In the genomic region with DNA sequence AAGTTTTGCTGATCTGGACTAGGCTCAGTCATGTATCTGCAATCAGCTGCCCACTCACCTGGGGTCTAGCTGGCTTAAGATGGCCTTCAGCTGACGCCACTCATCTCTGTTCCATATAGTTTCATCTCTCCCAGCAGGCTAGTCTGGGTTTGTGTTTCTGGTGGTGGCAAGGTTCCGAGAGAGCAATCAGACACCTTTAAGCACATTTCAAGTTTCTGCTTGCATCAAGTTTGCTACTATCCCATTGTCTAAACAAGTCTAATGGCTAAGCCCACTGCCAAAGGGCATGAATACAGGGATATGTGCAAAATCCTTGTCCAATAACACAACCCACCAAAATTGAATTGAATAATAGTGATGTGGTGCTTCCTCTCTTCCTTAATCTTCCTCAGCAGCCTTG, we compare ENCODE assay signal across 24 cellular contexts.
DNase-seq lines count a peak whose midpoint lies in the region; ATAC-seq, FAIRE-seq and TF ChIP-seq lines count a peak whose summit lies in the region.
"Had no signal": no experiment of that assay in that cellular context is flagged by ENCODE, and none has a peak within 500 bp of the region (broad histone marks: within the 10 kb centered on the region; RNA-seq: fewer than 3 reads in every experiment).

No MANE protein-coding gene starts in this region.

- H3K36me3 ChIP-seq in bronchial epithelial cell (ENCODE audit: control insufficient read depth, insufficient read depth, low read length) (no peaks in the 10 kb centered on the region), keratinocyte (ENCODE audit: control insufficient read depth in 2 of 2, extremely low read depth in 1 of 2, insufficient read depth in 2 of 2, low read length in 2 of 2) (no peaks in the 10 kb centered on the region), hepatocyte (replicated peaks; ENCODE audit: insufficient read depth, low read depth) (no peaks in the 10 kb centered on the region)
- H3K36me3 ChIP-seq: BE2C had no signal

- H3K79me2 ChIP-seq in keratinocyte (ENCODE audit: control insufficient read depth, insufficient read depth, low read length), result no peaks in the 10 kb centered on the region
- no peaks in the 10 kb centered on the region for H3K79me2 ChIP-seq in hepatocyte

- H4K20me1 ChIP-seq in keratinocyte (ENCODE audit: control insufficient read depth, extremely low read depth, insufficient read depth, low read length) (no peaks in the 10 kb centered on the region), hepatocyte (ENCODE audit: insufficient read depth, poor library complexity, severe bottlenecking) (no peaks in the 10 kb centered on the region)

- H3K9me2 ChIP-seq in hepatocyte (replicated peaks; ENCODE audit: insufficient read depth), result no peaks in the 10 kb centered on the region

- H3K4me3 Mint-ChIP-seq in WTC11, result no peak overlapping the region
- no peak overlapping the region for H3K4me3 Mint-ChIP-seq in stimulated activated effector memory CD8-positive, alpha-beta T cell treated with anti-CD3 and anti-CD28 coated beads, Interleukin-12 subunit alpha, Interleukin-12 subunit beta, amount 100 ng/mL, for 72 hours

- H3K27me3 Mint-ChIP-seq in WTC11 (ENCODE audit: low read depth), result no peaks in the 10 kb centered on the region
- H3K27me3 Mint-ChIP-seq: CD8-positive, alpha-beta memory T cell had no signal

- TF ChIP-seq CTCF in WTC11 (IDR thresholded peaks at IDR 0.05), result no peak
- no peak for TF ChIP-seq CTCF in bronchial epithelial cell (IDR thresholded peaks at IDR 0.05; ENCODE audit: insufficient read depth, low read length, severe bottlenecking)
- TF ChIP-seq CTCF in keratinocyte (optimal IDR thresholded peaks at IDR 0.05 in 1 of 3, IDR thresholded peaks at IDR 0.05 in 1 of 3, conservative IDR thresholded peaks at IDR 0.05 in 1 of 3; ENCODE audit: extremely low read depth in 1 of 3, insufficient read depth in 2 of 3, low read length in 3 of 3), result no peak
- no peak for TF ChIP-seq CTCF in hepatocyte (IDR thresholded peaks at IDR 0.05; ENCODE audit: poor library complexity)

- H3K4me3 ChIP-seq in bronchial epithelial cell (ENCODE audit: low read depth, low read length), result no peak overlapping the region
- no peak overlapping the region for H3K4me3 ChIP-seq in keratinocyte (ENCODE audit: control insufficient read depth in 2 of 3, extremely low read depth in 1 of 3, insufficient read depth in 2 of 3, low read depth in 1 of 3, low read length in 3 of 3)
- no peak overlapping the region for H3K4me3 ChIP-seq in hepatocyte
- H3K4me3 ChIP-seq: GM23248 had no signal

- H3K27ac ChIP-seq in keratinocyte (ENCODE audit: control insufficient read depth, insufficient read depth, low read length) (no peak overlapping the region), hepatocyte (no peak overlapping the region)
- H3K27ac ChIP-seq: GM23248 had no signal

- H3K27me3 ChIP-seq in bronchial epithelial cell (ENCODE audit: control insufficient read depth, insufficient read depth, low read length) (no peaks in the 10 kb centered on the region), keratinocyte (ENCODE audit: control insufficient read depth, extremely low read depth, insufficient read depth, low read length) (no peaks in the 10 kb centered on the region), hepatocyte (no peaks in the 10 kb centered on the region)
- H3K27me3 ChIP-seq: BE2C had no signal

- CTCF ChIA-PET in WTC11 (lab: Charles Lee), result interaction anchor here (1.1 kb wide), 1 partner anchor 10 kb away, joined by 4 read pairs; no protein-coding TSS in a partner anchor

- peaks cover 4% of the 10 kb centered on the region for H3K4me1 ChIP-seq in keratinocyte (ENCODE audit: control insufficient read depth, extremely low read depth, insufficient read depth, low read length)
- H3K4me1 ChIP-seq in hepatocyte (ENCODE audit: insufficient read depth), result no peaks in the 10 kb centered on the region

- no peak overlapping the region for H3K9ac ChIP-seq in keratinocyte (ENCODE audit: control insufficient read depth, extremely low read depth, insufficient read depth, low read length)
- H3K9ac ChIP-seq: GM23248 had no signal

- no peak for DNase-seq in WTC11 (ENCODE audit: low spot score)
- DNase-seq in bronchial epithelial cell (ENCODE audit: low read depth), result peak; percentile 35
- DNase-seq in keratinocyte (ENCODE audit: low read depth, low spot score), result no peak
- DNase-seq in stimulated activated effector memory CD8-positive, alpha-beta T cell treated with anti-CD3 and anti-CD28 coated beads, Interleukin-12 subunit alpha, Interleukin-12 subunit beta, amount 100 ng/mL, for 72 hours (ENCODE audit: low spot score in 2 of 2), result no peak
- DNase-seq in SW 1271 (lab: John Stamatoyannopoulos, UW), result no peak
- DNase-seq in hepatocyte (ENCODE audit: low spot score), result no peak
- DNase-seq: ACHN; BE2C; C1 segment of cervical spinal cord; CD4-positive, CD25-positive, alpha-beta regulatory T cell; CD8-positive, alpha-beta memory T cell; COR-L47; DMS 273 treated with DMSO at 0.1 percent for 48 hours; DMS53; GM23248; HCEC 1CT; IMR-90 had no signal

- dilution Hi-C loops in keratinocyte (cut with MboI; ENCODE audit: extremely low pct_ligation_motif_present, low sequenced_read_pairs), result no loop called here

- no peaks in the 10 kb centered on the region for H3K9me1 ChIP-seq in keratinocyte (ENCODE audit: control insufficient read depth, extremely low read depth, insufficient read depth, low read length)

- H3K36me3 Mint-ChIP-seq in WTC11, result no peaks in the 10 kb centered on the region
- no peaks in the 10 kb centered on the region for H3K36me3 Mint-ChIP-seq in stimulated activated effector memory CD8-positive, alpha-beta T cell treated with anti-CD3 and anti-CD28 coated beads, Interleukin-12 subunit alpha, Interleukin-12 subunit beta, amount 100 ng/mL, for 72 hours
- H3K36me3 Mint-ChIP-seq: CD4-positive, CD25-positive, alpha-beta regulatory T cell; CD8-positive, alpha-beta memory T cell had no signal

- no peaks in the 10 kb centered on the region for H3K4me1 Mint-ChIP-seq in WTC11
- no peaks in the 10 kb centered on the region for H3K4me1 Mint-ChIP-seq in stimulated activated effector memory CD8-positive, alpha-beta T cell treated with anti-CD3 and anti-CD28 coated beads, Interleukin-12 subunit alpha, Interleukin-12 subunit beta, amount 100 ng/mL, for 72 hours
- H3K4me1 Mint-ChIP-seq: CD4-positive, CD25-positive, alpha-beta regulatory T cell; CD8-positive, alpha-beta memory T cell had no signal

- no peak overlapping the region for H3K27ac Mint-ChIP-seq in WTC11
- peak overlapping the region; percentile 4 for H3K27ac Mint-ChIP-seq in stimulated activated effector memory CD8-positive, alpha-beta T cell treated with anti-CD3 and anti-CD28 coated beads, Interleukin-12 subunit alpha, Interleukin-12 subunit beta, amount 100 ng/mL, for 72 hours
- H3K27ac Mint-ChIP-seq: CD4-positive, CD25-positive, alpha-beta regulatory T cell had no signal

- ATAC-seq in WTC11, result no peak
- ATAC-seq in stimulated activated effector memory CD8-positive, alpha-beta T cell treated with anti-CD3 and anti-CD28 coated beads, Interleukin-12 subunit alpha, Interleukin-12 subunit beta, amount 100 ng/mL, for 72 hours, result no peak
- ATAC-seq in HG03565 (IDR thresholded peaks at IDR 0.05; ENCODE audit: unreplicated experiment), result no peak

- FAIRE-seq in bronchial epithelial cell (lab: Jason Lieb, UNC), result no peak
- FAIRE-seq in keratinocyte (lab: Jason Lieb, UNC), result no peak
- FAIRE-seq: A204.1, G401.6, GM12891, GM19239, H54, HTR-8/SVneo had no signal

- H3K9me3 ChIP-seq in keratinocyte (ENCODE audit: control insufficient read depth, low read depth, low read length) (no peaks in the 10 kb centered on the region), hepatocyte (ENCODE audit: low read depth) (no peaks in the 10 kb centered on the region)
- H3K9me3 ChIP-seq: BE2C had no signal

- POLR2A ChIA-PET in WTC11 (lab: Charles Lee), result no interaction called here

- H3K9me3 Mint-ChIP-seq in WTC11, result peaks cover 14% of the 10 kb centered on the region
- no peaks in the 10 kb centered on the region for H3K9me3 Mint-ChIP-seq in stimulated activated effector memory CD8-positive, alpha-beta T cell treated with anti-CD3 and anti-CD28 coated beads, Interleukin-12 subunit alpha, Interleukin-12 subunit beta, amount 100 ng/mL, for 72 hours
- H3K9me3 Mint-ChIP-seq: CD8-positive, alpha-beta memory T cell had no signal

- H2AFZ ChIP-seq in keratinocyte (ENCODE audit: control insufficient read depth, low read length) (peak overlapping the region; percentile 34), hepatocyte (no peak overlapping the region)
- H2AFZ ChIP-seq: GM23248 had no signal

- WGBS in hepatocyte (ENCODE audit: low lambda C conversion rate, missing lambda C conversion rate), result 96% methylated on average over 2 of the region's 2 CpGs

- no peak overlapping the region for H3K4me2 ChIP-seq in keratinocyte (ENCODE audit: control insufficient read depth, extremely low read depth, insufficient read depth, low read depth, low read length)
- no peak overlapping the region for H3K4me2 ChIP-seq in hepatocyte

TF ChIP-seq in WTC11, 78 proteins besides CTCF, POLR2A, EP300 and RAD21:
- TF ChIP-seq, protein P1, sequence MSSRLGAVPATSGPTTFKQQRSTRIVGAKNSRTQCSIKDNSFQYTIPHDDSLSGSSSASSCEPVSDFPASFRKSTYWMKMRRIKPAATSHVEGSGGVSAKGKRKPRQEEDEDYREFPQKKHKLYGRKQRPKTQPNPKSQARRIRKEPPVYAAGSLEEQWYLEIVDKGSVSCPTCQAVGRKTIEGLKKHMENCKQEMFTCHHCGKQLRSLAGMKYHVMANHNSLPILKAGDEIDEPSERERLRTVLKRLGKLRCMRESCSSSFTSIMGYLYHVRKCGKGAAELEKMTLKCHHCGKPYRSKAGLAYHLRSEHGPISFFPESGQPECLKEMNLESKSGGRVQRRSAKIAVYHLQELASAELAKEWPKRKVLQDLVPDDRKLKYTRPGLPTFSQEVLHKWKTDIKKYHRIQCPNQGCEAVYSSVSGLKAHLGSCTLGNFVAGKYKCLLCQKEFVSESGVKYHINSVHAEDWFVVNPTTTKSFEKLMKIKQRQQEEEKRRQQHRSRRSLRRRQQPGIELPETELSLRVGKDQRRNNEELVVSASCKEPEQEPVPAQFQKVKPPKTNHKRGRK (CRISPR knock-in tag; IDR thresholded peaks at IDR 0.05; ENCODE audit: borderline replicate concordance), result no peak
- no peak for TF ChIP-seq HMGA2 (CRISPR knock-in tag; IDR thresholded peaks at IDR 0.05)
- TF ChIP-seq SMAD3 (CRISPR knock-in tag; IDR thresholded peaks at IDR 0.05; ENCODE audit: borderline replicate concordance), result 0 out of 2 replicates have a peak, but pooled peaks have one; percentile 35
